In the genomic region with DNA sequence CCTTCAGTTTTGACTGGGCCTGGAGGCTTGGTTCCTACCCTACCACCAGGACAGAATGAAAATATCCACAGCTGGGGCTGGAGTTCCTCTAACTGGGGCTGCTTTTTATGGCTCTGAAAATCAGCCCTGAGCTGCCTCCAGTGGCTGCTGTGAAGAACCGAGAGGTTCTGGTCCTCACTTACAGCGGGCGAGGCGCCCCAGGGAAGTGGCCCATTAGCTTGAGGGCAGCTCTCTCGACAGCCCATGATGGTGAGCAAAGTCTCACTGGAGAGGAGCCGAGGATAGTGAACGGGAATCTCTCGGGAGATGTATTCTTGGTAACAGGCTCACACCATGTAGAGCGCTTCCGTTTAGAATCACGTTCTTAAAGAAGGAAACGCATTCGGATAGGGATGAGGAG, we compare ENCODE assay signal across 10 cellular contexts.
"Had no signal": no experiment of that assay in that cellular context is flagged by ENCODE, and none has a peak within 500 bp of the region (broad histone marks: within the 10 kb centered on the region; RNA-seq: fewer than 3 reads in every experiment).

No MANE protein-coding gene starts in this region.

- H3K27ac ChIP-seq: pancreas, SK-N-MC had no signal

- H3K9me3 ChIP-seq: pancreas, tibial nerve had no signal

- H3K4me3 ChIP-seq: pancreas, SK-N-MC had no signal

- H3K36me3 ChIP-seq: pancreas, tibial nerve had no signal

- H3K27me3 ChIP-seq: pancreas, tibial nerve had no signal

- H3K4me1 ChIP-seq: pancreas had no signal

- ATAC-seq: pancreas; stimulated activated memory B cell treated with anti-CD40 and anti-IgM and Interleukin-4, amounts not matched to agents 10 μg/mL and 1 μg/mL and 100 μg/mL, for 72 hours; WTC11 had no signal

- DNase-seq: activated CD4-positive, alpha-beta T cell treated with anti-CD3 and anti-CD28 coated beads, Interleukin-2, amount 10 ng/mL, durations not matched to agents 24 days and 14 days; activated naive CD4-positive, alpha-beta T cell treated with Interleukin-2 at 50 U/mL for 16 hours; cerebellar nuclear complex; dermis blood vessel endothelial cell; head of caudate nucleus; pancreas had no signal
